Comparison of ENCODE assay signal across 22 cellular contexts in genomic region chr17:17425591-17425990, GRCh38. TPM values are rescaled to one million over a fixed set of nuclear protein-coding genes. Genes with fewer than 3 reads are reported as not detected.
DNase-seq lines count a peak whose midpoint lies in the region; ATAC-seq, FAIRE-seq and TF ChIP-seq lines count a peak whose summit lies in the region.
"Had no signal": no experiment of that assay in that cellular context is flagged by ENCODE, and none has a peak within 500 bp of the region (broad histone marks: within the 10 kb centered on the region; RNA-seq: fewer than 3 reads in every experiment).

No MANE protein-coding gene starts in this region.

- no peaks in the 10 kb centered on the region for H3K27me3 Mint-ChIP-seq in glutamatergic neuron (ENCODE audit: unreplicated experiment)
- H3K27me3 Mint-ChIP-seq: T-cell had no signal

- no peak overlapping the region for H3K4me3 Mint-ChIP-seq in glutamatergic neuron (ENCODE audit: unreplicated experiment)
- H3K4me3 Mint-ChIP-seq: B cell, IgD-negative memory B cell, T-cell had no signal

- no peak overlapping the region for H3K4me3 ChIP-seq in left ventricle myocardium inferior

- no peaks in the 10 kb centered on the region for H3K27me3 ChIP-seq in left ventricle myocardium inferior (ENCODE audit: low read depth)

- no peak for FAIRE-seq in RCC 7860 (lab: Jason Lieb, UNC)
- FAIRE-seq: D721Med, GM12891 had no signal

- DNase-seq in Right ventricle myocardium superior (no peak), cardiac septum (ENCODE audit: low spot score) (no peak), dermis blood vessel endothelial cell (peak; percentile 37), left ventricle myocardium inferior (no peak), RCC 7860 (ENCODE audit: low spot score) (no peak), glutamatergic neuron (no peak), ecto neural progenitor cell (ENCODE audit: low spot score) (no peak)
- DNase-seq: DMS79 treated with DMSO at 0.1 percent for 48 hours, GOT3, NCI-H1417, NCI-H1694 treated with DMSO at 0.1 percent for 48 hours, NCI-H2081 treated with DMSO at 0.1 percent for 48 hours, NCI-H2171 treated with DMSO at 0.1 percent for 48 hours, NCI-H526, OCI-M1, T-cell had no signal

- TF ChIP-seq CTCF in left ventricle myocardium inferior (IDR thresholded peaks at IDR 0.05; ENCODE audit: borderline replicate concordance) (no peak), glutamatergic neuron (IDR thresholded peaks at IDR 0.05; ENCODE audit: partially characterized antibody, unreplicated experiment) (no peak)

- peaks cover 44% of the 10 kb centered on the region for H3K4me1 ChIP-seq in left ventricle myocardium inferior

- H3K9me3 Mint-ChIP-seq in glutamatergic neuron (ENCODE audit: unreplicated experiment) = peaks cover 11% of the 10 kb centered on the region
- H3K9me3 Mint-ChIP-seq: IgD-negative memory B cell, T-cell had no signal

- no peaks in the 10 kb centered on the region for H3K36me3 ChIP-seq in left ventricle myocardium inferior

- peaks cover 6% of the 10 kb centered on the region for H3K9me3 ChIP-seq in left ventricle myocardium inferior (replicated peaks)

- peaks cover 3% of the 10 kb centered on the region for H3K4me1 Mint-ChIP-seq in glutamatergic neuron (ENCODE audit: low read depth, unreplicated experiment)
- H3K4me1 Mint-ChIP-seq: B cell, IgD-negative memory B cell had no signal

- intact Hi-C loops in Right ventricle myocardium superior (cut with DNase I) = no loop called here
- intact Hi-C loops in cardiac septum (cut with DNase I) = no loop called here
- intact Hi-C loops in left ventricle myocardium inferior (cut with micrococcal nuclease) = no loop called here

- H3K36me3 Mint-ChIP-seq in glutamatergic neuron (ENCODE audit: unreplicated experiment) = peaks cover 17% of the 10 kb centered on the region
- H3K36me3 Mint-ChIP-seq: IgD-negative memory B cell, T-cell had no signal

- ATAC-seq in Right ventricle myocardium superior (ENCODE audit: poor library complexity) (peak; percentile 58), GM21576 (IDR thresholded peaks at IDR 0.05; ENCODE audit: unreplicated experiment) (no peak)
- ATAC-seq: T-cell had no signal

- no peak overlapping the region for H3K27ac Mint-ChIP-seq in glutamatergic neuron (ENCODE audit: unreplicated experiment)
- H3K27ac Mint-ChIP-seq: B cell, IgD-negative memory B cell, T-cell had no signal

- peak overlapping the region; percentile 70 for H3K27ac ChIP-seq in left ventricle myocardium inferior (replicated peaks)
- H3K27ac ChIP-seq: RWPE1 had no signal

RNA-seq across cellular contexts. Expression of gene MED9, which starts 51.2 kb away (rescaled TPM):
- total RNA-seq in Right ventricle myocardium superior (37.5 TPM), cardiac septum (30.5 TPM), dermis blood vessel endothelial cell (12.3 and 13.1 TPM in 2 replicates), left ventricle myocardium inferior (34.1 TPM), glutamatergic neuron (ENCODE audit: unreplicated experiment) (23.2 TPM)
